8 cellular contexts compared by ENCODE assay signal in genomic region chr3:42159706-42160472, GRCh38.
DNase-seq lines count a peak whose midpoint lies in the region; ATAC-seq, FAIRE-seq and TF ChIP-seq lines count a peak whose summit lies in the region.

No MANE protein-coding gene starts in this region.

- peak; percentile 64 to 81 for DNase-seq in A549 (ENCODE audit: low read depth in 1 of 2, low spot score in 1 of 2)
- DNase-seq in T-helper 17 cell: peak in 1 of 3 donors; percentile 14
- DNase-seq in mucosa of gallbladder (ENCODE audit: low spot score): peak; percentile 78
- no peak for DNase-seq in vagina (ENCODE audit: extremely low spot score in 2 of 2)
- DNase-seq in SKM-1 (lab: John Stamatoyannopoulos, UW; ENCODE audit: unreplicated experiment): no peak

- TF ChIP-seq POLR2A in A549 (IDR thresholded peaks at IDR 0.05; ENCODE audit: low read length): peak; percentile 8; the same call in 1 of the 2 replicates
- TF ChIP-seq POLR2A in vagina (IDR thresholded peaks at IDR 0.05): no peak

- H3K27me3 Mint-ChIP-seq in T-helper 17 cell: no peaks in the 10 kb centered on the region

- peak overlapping the region; percentile 90 for H3K4me2 ChIP-seq in A549

- TF ChIP-seq EP300 in A549 (IDR thresholded peaks at IDR 0.05): no peak

- H3K27me3 ChIP-seq in ectodermal cell (ENCODE audit: control insufficient read depth, insufficient read depth, low read length, poor library complexity, severe bottlenecking) (no peaks in the 10 kb centered on the region), vagina (no peaks in the 10 kb centered on the region)

- H3K9me3 ChIP-seq in A549 (no peaks in the 10 kb centered on the region), T-helper 17 cell (ENCODE audit: control insufficient read depth, low read length, poor library complexity, severe bottlenecking) (no peaks in the 10 kb centered on the region), ectodermal cell (ENCODE audit: control insufficient read depth, low read length) (no peaks in the 10 kb centered on the region), vagina (no peaks in the 10 kb centered on the region)

- no peak for FAIRE-seq in A549 (lab: Jason Lieb, UNC)

- peaks cover 27% of the 10 kb centered on the region for H3K4me1 Mint-ChIP-seq in T-helper 17 cell

- TF ChIP-seq CTCF in A549 (IDR thresholded peaks at IDR 0.05) (no peak), vagina (IDR thresholded peaks at IDR 0.05) (no peak)

- no peaks in the 10 kb centered on the region for H3K36me3 Mint-ChIP-seq in T-helper 17 cell (ENCODE audit: low read depth)

- intact Hi-C loops in vagina (cut with DNase I): no loop called here

- peak; percentile 97 to 99 for ATAC-seq in A549
- ATAC-seq in GM18867 (IDR thresholded peaks at IDR 0.05; ENCODE audit: unreplicated experiment): peak; percentile 61
- peak; percentile 90 for ATAC-seq in HG03354 (IDR thresholded peaks at IDR 0.05; ENCODE audit: poor library complexity, severe bottlenecking, unreplicated experiment)
- ATAC-seq in T-helper 17 cell: peak; percentile 69

- no peak overlapping the region for H3K27ac Mint-ChIP-seq in T-helper 17 cell

- peak overlapping the region; percentile 39 for H3K4me3 Mint-ChIP-seq in T-helper 17 cell

- H3K36me3 ChIP-seq in ectodermal cell (ENCODE audit: control insufficient read depth, insufficient read depth, low read length): no peaks in the 10 kb centered on the region
- no peaks in the 10 kb centered on the region for H3K36me3 ChIP-seq in vagina

- peaks cover 37% of the 10 kb centered on the region for H3K4me1 ChIP-seq in A549
- peaks cover 4% of the 10 kb centered on the region for H3K4me1 ChIP-seq in ectodermal cell (ENCODE audit: control insufficient read depth, insufficient read depth, low read length)
- H3K4me1 ChIP-seq in vagina: peaks cover 36% of the 10 kb centered on the region

- POLR2A ChIA-PET in A549 (lab: Yijun Ruan, JAX): interaction anchor here (0.6 to 1.2 kb wide), 3 partner anchors 30 to 1678 kb away, joined by 4 to 8 read pairs (median 6); no protein-coding TSS in a partner anchor

- TF ChIP-seq RAD21 in A549 (conservative IDR thresholded peaks at IDR 0.05 in 1 of 2, IDR thresholded peaks at IDR 0.05 in 1 of 2): no peak

- CTCF ChIA-PET in A549 (lab: Yijun Ruan, JAX): interaction anchor here (1.0 kb wide), 1 partner anchor 30 kb away, joined by 4 read pairs; no protein-coding TSS in a partner anchor

- WGBS in A549 (ENCODE audit: missing lambda C conversion rate): 6% methylated on average over 8 of the region's 16 CpGs
- 4 to 6% methylated on average over 16 of the region's 16 CpGs for WGBS in ectodermal cell, 2 experiments

- H3K27ac ChIP-seq in A549: peak overlapping the region; percentile 72 to 91
- peak overlapping the region; percentile 51 for H3K27ac ChIP-seq in ectodermal cell (ENCODE audit: insufficient read depth, low read depth, low read length, poor library complexity, severe bottlenecking)
- no peak overlapping the region for H3K27ac ChIP-seq in vagina

- H3K4me3 ChIP-seq in A549: peak overlapping the region; percentile 42
- peak overlapping the region; percentile 24 for H3K4me3 ChIP-seq in ectodermal cell (ENCODE audit: insufficient read depth, low read depth, low read length)
- H3K4me3 ChIP-seq in vagina: peak overlapping the region; percentile 6 to 11

TF ChIP-seq in A549, 52 proteins besides CTCF, POLR2A, EP300 and RAD21:
- TF ChIP-seq BCL3 (IDR thresholded peaks at IDR 0.05): 0 out of 3 replicates have a peak, but pooled peaks have one; percentile 23
- no peak for TF ChIP-seq E2F6 (IDR thresholded peaks at IDR 0.05; ENCODE audit: borderline replicate concordance, low read depth)

Comparison
In these comparisons a context has a peak if more than half of its experiments do, and no peak if none do; other contexts are left out.
1. DNase-seq: peak in A549 (2 of 2) and mucosa of gallbladder (single experiment); none in vagina (0 of 2) and SKM-1 (single experiment).
2. Peak in every context shown above with its lines, with median percentiles within 50 percentile points of each other: ATAC-seq and H3K4me3 ChIP-seq.